In genomic region chr1:207868252-207868768, GRCh38 we compare ENCODE assay signal across 7 cellular contexts. TPM values are rescaled to one million over a fixed set of nuclear protein-coding genes. Genes with fewer than 3 reads are reported as not detected.
DNase-seq lines count a peak whose midpoint lies in the region; ATAC-seq and TF ChIP-seq lines count a peak whose summit lies in the region.

No MANE protein-coding gene starts in this region.

- H3K4me3 ChIP-seq in GM12875 (ENCODE audit: low read depth, low read length) (peak overlapping the region; percentile 86), esophagus muscularis mucosa (peak overlapping the region; percentile 87 to 99 (median 92))

- no peak for TF ChIP-seq POLR2A in esophagus muscularis mucosa (IDR thresholded peaks at IDR 0.05; ENCODE audit: low read depth)

- no peaks in the 10 kb centered on the region for H3K9me3 Mint-ChIP-seq in activated CD4-positive, alpha-beta memory T cell treated with anti-CD3 and anti-CD28 coated beads for 36 hours
- H3K9me3 Mint-ChIP-seq in naive B cell = no peaks in the 10 kb centered on the region

- H3K4me1 ChIP-seq in esophagus muscularis mucosa = peaks cover 61 to 89% (median 85%) of the 10 kb centered on the region in 4 donors

- H3K27me3 Mint-ChIP-seq in activated CD4-positive, alpha-beta memory T cell treated with anti-CD3 and anti-CD28 coated beads for 36 hours = no peaks in the 10 kb centered on the region
- no peaks in the 10 kb centered on the region for H3K27me3 Mint-ChIP-seq in naive B cell

- no peaks in the 10 kb centered on the region for H3K9me3 ChIP-seq in esophagus muscularis mucosa

- TF ChIP-seq EP300 in esophagus muscularis mucosa (IDR thresholded peaks at IDR 0.05) = no peak

- DNase-seq in activated CD4-positive, alpha-beta memory T cell treated with anti-CD3 and anti-CD28 coated beads for 36 hours = peak; percentile 65
- DNase-seq in esophagus muscularis mucosa (ENCODE audit: extremely low spot score) (no peak), naive B cell (no peak), amniotic stem cell (lab: John Stamatoyannopoulos, UW) (no peak)

- CTCF ChIA-PET in activated CD4-positive, alpha-beta memory T cell treated with anti-CD3 and anti-CD28 coated beads for 36 hours (lab: Charles Lee) = interaction anchor here (0.7 to 16.0 kb wide), 22 partner anchors 8 to 1692 kb away, joined by 3 to 460 read pairs (median 8); partner anchors contain the start of gene CD46

- ATAC-seq in HG02981 (IDR thresholded peaks at IDR 0.05; ENCODE audit: unreplicated experiment) (peak; percentile 25), naive B cell (ENCODE audit: low read depth in 2 of 2) (peak; percentile 1 to 11), GM18517 (IDR thresholded peaks at IDR 0.05; ENCODE audit: unreplicated experiment) (no peak)

- peak overlapping the region; percentile 88 for H3K27ac Mint-ChIP-seq in activated CD4-positive, alpha-beta memory T cell treated with anti-CD3 and anti-CD28 coated beads for 36 hours
- peak overlapping the region; percentile 64 to 94 (median 91) for H3K27ac Mint-ChIP-seq in naive B cell

- H3K36me3 ChIP-seq in esophagus muscularis mucosa = peaks cover 0 to 8% (median 0%) of the 10 kb centered on the region in 4 donors

- peaks cover 26% of the 10 kb centered on the region for H3K36me3 Mint-ChIP-seq in activated CD4-positive, alpha-beta memory T cell treated with anti-CD3 and anti-CD28 coated beads for 36 hours
- peaks cover 7 to 8% of the 10 kb centered on the region in 2 donors for H3K36me3 Mint-ChIP-seq in naive B cell

- POLR2A ChIA-PET in activated CD4-positive, alpha-beta memory T cell treated with anti-CD3 and anti-CD28 coated beads for 36 hours (lab: Charles Lee) = interaction anchor here (0.8 to 2.8 kb wide), 10 partner anchors 12 to 117 kb away, joined by 3 to 24 read pairs (median 7); partner anchors contain the start of gene CD46

- WGBS in esophagus muscularis mucosa = 0% methylated on average over 18 of the region's 24 CpGs

- no peaks in the 10 kb centered on the region for H3K27me3 ChIP-seq in esophagus muscularis mucosa

- H3K27ac ChIP-seq in esophagus muscularis mucosa (replicated peaks in 1 of 4) = peak overlapping the region; percentile 96 to 98 (median 98)

- H3K4me1 Mint-ChIP-seq in activated CD4-positive, alpha-beta memory T cell treated with anti-CD3 and anti-CD28 coated beads for 36 hours (ENCODE audit: low read depth) = peaks cover 81% of the 10 kb centered on the region
- H3K4me1 Mint-ChIP-seq in naive B cell = peaks cover 66 to 88% (median 87%) of the 10 kb centered on the region in 3 donors

- peak overlapping the region; percentile 90 for H3K4me3 Mint-ChIP-seq in activated CD4-positive, alpha-beta memory T cell treated with anti-CD3 and anti-CD28 coated beads for 36 hours
- H3K4me3 Mint-ChIP-seq in naive B cell = peak overlapping the region; percentile 94 to 99 (median 96)

- intact Hi-C loops in activated CD4-positive, alpha-beta memory T cell treated with anti-CD3 and anti-CD28 coated beads for 36 hours (cut with micrococcal nuclease) = loop anchor here (2.0 kb wide), 1 partner anchor 14 kb away; no protein-coding TSS in a partner anchor
- intact Hi-C loops in esophagus muscularis mucosa (cut with DNase I) = loop anchor here (10.0 kb wide), 1 partner anchor 54 kb away; no protein-coding TSS in a partner anchor

- TF ChIP-seq CTCF in GM12875 (IDR thresholded peaks at IDR 0.05; ENCODE audit: borderline replicate concordance, insufficient read depth, low read depth, low read length) (no peak), esophagus muscularis mucosa (IDR thresholded peaks at IDR 0.05) (no peak)

RNA-seq across cellular contexts. Expression of gene CD34, which starts 42.6 kb away (rescaled TPM):
- not detected for total RNA-seq in activated CD4-positive, alpha-beta memory T cell treated with anti-CD3 and anti-CD28 coated beads for 36 hours
- total RNA-seq in esophagus muscularis mucosa = 100 to 1,000 TPM in 2 of 4 donors, 10 to 100 TPM in 2; 70.2 to 136 (median 93.3) TPM
- polyA plus RNA-seq in naive B cell (ENCODE audit: low read depth in 6 of 6) = not detected

Comparison
In these comparisons a context has a peak if more than half of its experiments do, and no peak if none do; other contexts are left out.
1. RNA of gene CD34, which starts 42.6 kb away (total RNA-seq): 70.2 to 136 TPM in esophagus muscularis mucosa; not detected in activated CD4-positive, alpha-beta memory T cell treated with anti-CD3 and anti-CD28 coated beads for 36 hours; every median in the first group is over 10 times any median in the second.